ENCODE assay signal across 21 cellular contexts in genomic region chr9:75230469-75230868, GRCh38.
A peak's percentile ranks its signal among the peaks of the same experiment; 100 is the strongest.
DNase-seq lines count a peak whose midpoint lies in the region; ATAC-seq and TF ChIP-seq lines count a peak whose summit lies in the region.
"Had no signal": no experiment of that assay in that cellular context is flagged by ENCODE, and none has a peak within 500 bp of the region (broad histone marks: within the 10 kb centered on the region; RNA-seq: fewer than 3 reads in every experiment).

No MANE protein-coding gene starts in this region.

- no peaks in the 10 kb centered on the region for H3K79me2 ChIP-seq in hepatocyte
- H3K79me2 ChIP-seq in GM23248 (ENCODE audit: insufficient read depth) = no peaks in the 10 kb centered on the region

- H3K36me3 ChIP-seq in body of pancreas (replicated peaks in 1 of 2; ENCODE audit: insufficient read depth in 1 of 2, low read depth in 2 of 2) = no peaks in the 10 kb centered on the region
- no peaks in the 10 kb centered on the region for H3K36me3 ChIP-seq in hepatocyte (replicated peaks; ENCODE audit: insufficient read depth, low read depth)
- H3K36me3 ChIP-seq in sigmoid colon = no peaks in the 10 kb centered on the region
- H3K36me3 ChIP-seq in heart left ventricle = no peaks in the 10 kb centered on the region
- H3K36me3 ChIP-seq in GM23248 (ENCODE audit: low read depth) = no peaks in the 10 kb centered on the region

- no peaks in the 10 kb centered on the region for H4K20me1 ChIP-seq in hepatocyte (ENCODE audit: insufficient read depth, poor library complexity, severe bottlenecking)
- H4K20me1 ChIP-seq in GM23248 (ENCODE audit: insufficient read depth) = no peaks in the 10 kb centered on the region

- no peak overlapping the region for H2AFZ ChIP-seq in hepatocyte
- H2AFZ ChIP-seq in GM23248 = no peak overlapping the region

- intact Hi-C loops in body of pancreas (cut with DNase I) = loop anchor here (10.0 kb wide), 1 partner anchor 64 kb away; no protein-coding TSS in a partner anchor
- intact Hi-C loops in sigmoid colon (cut with DNase I) = no loop called here
- intact Hi-C loops in heart left ventricle (cut with DNase I) = no loop called here
- intact Hi-C loops in head of caudate nucleus (cut with DNase I) = no loop called here

- no peak overlapping the region for H3K9ac ChIP-seq in GM23248
- H3K9ac ChIP-seq: SK-N-SH had no signal

- H3K4me3 ChIP-seq in body of pancreas (no peak overlapping the region), hepatocyte (no peak overlapping the region), sigmoid colon (no peak overlapping the region), heart left ventricle (no peak overlapping the region), GM23248 (no peak overlapping the region)
- H3K4me3 ChIP-seq: skin epidermis, testis had no signal

- TF ChIP-seq POLR2A in body of pancreas (IDR thresholded peaks at IDR 0.05) (no peak), sigmoid colon (IDR thresholded peaks at IDR 0.05) (no peak), heart left ventricle (IDR thresholded peaks at IDR 0.05) (no peak)

- H3F3A ChIP-seq in GM23248 (ENCODE audit: insufficient read depth) = no peaks in the 10 kb centered on the region

- H3K27me3 ChIP-seq in body of pancreas = no peaks in the 10 kb centered on the region
- H3K27me3 ChIP-seq in hepatocyte = no peaks in the 10 kb centered on the region
- no peaks in the 10 kb centered on the region for H3K27me3 ChIP-seq in sigmoid colon
- no peaks in the 10 kb centered on the region for H3K27me3 ChIP-seq in heart left ventricle
- H3K27me3 ChIP-seq in GM23248 (replicated peaks; ENCODE audit: insufficient read depth) = no peaks in the 10 kb centered on the region
- H3K27me3 ChIP-seq: testis had no signal

- H3K9me3 ChIP-seq in body of pancreas (peaks cover 0 to 7% (median 0%) of the 10 kb centered on the region in 3 donors), hepatocyte (ENCODE audit: low read depth) (no peaks in the 10 kb centered on the region), sigmoid colon (peaks cover 0 to 7% (median 0%) of the 10 kb centered on the region in 4 donors), heart left ventricle (peaks cover 0 to 15% (median 0%) of the 10 kb centered on the region in 12 donors), GM23248 (ENCODE audit: low read depth) (no peaks in the 10 kb centered on the region)
- H3K9me3 ChIP-seq: SK-N-SH, testis had no signal

- H3K4me2 ChIP-seq in hepatocyte (no peak overlapping the region), GM23248 (ENCODE audit: unreplicated experiment) (no peak overlapping the region)
- H3K4me2 ChIP-seq: SK-N-SH had no signal

- TF ChIP-seq CTCF in C4-2B (conservative IDR thresholded peaks at IDR 0.05) (no peak), body of pancreas (IDR thresholded peaks at IDR 0.05) (no peak), hepatocyte (IDR thresholded peaks at IDR 0.05; ENCODE audit: poor library complexity) (no peak), sigmoid colon (IDR thresholded peaks at IDR 0.05) (no peak), heart left ventricle (IDR thresholded peaks at IDR 0.05) (no peak)

- 24% methylated on average over 3 of the region's 3 CpGs for WGBS in body of pancreas, 2 donors
- 69% methylated on average over 3 of the region's 3 CpGs for WGBS in hepatocyte (ENCODE audit: low lambda C conversion rate, missing lambda C conversion rate)
- WGBS in sigmoid colon, 2 donors = 32 to 79% methylated on average over 3 of the region's 3 CpGs
- WGBS in heart left ventricle, 4 donors = 69 to 86% (median 84%) methylated on average over 3 of the region's 3 CpGs
- WGBS in GM23248 (ENCODE audit: low coverage in 1 of 2, low lambda C conversion rate in 2 of 2, missing lambda C conversion rate in 2 of 2), 2 experiments = 42 to 47% methylated on average over 3 of the region's 3 CpGs

- ATAC-seq in body of pancreas = no peak
- ATAC-seq in heart left ventricle = no peak
- ATAC-seq: activated naive CD8-positive, alpha-beta T cell treated with anti-CD3 and anti-CD28 coated beads, Interleukin-2, amount 50 U/mL, for 24 hours; CD8-positive, alpha-beta T cell had no signal

- H3K27ac ChIP-seq in C4-2B = peak overlapping the region; percentile 65; the same call in 1 of the 2 replicates
- H3K27ac ChIP-seq in body of pancreas = peak overlapping the region; percentile 61 to 89 (median 72)
- peak overlapping the region; percentile 75 for H3K27ac ChIP-seq in hepatocyte
- H3K27ac ChIP-seq in sigmoid colon = peak overlapping the region in 3 of 4 donors; percentile 38 to 72 (median 39)
- no peak overlapping the region for H3K27ac ChIP-seq in heart left ventricle
- H3K27ac ChIP-seq in GM23248 = no peak overlapping the region
- H3K27ac ChIP-seq: skin epidermis had no signal

- H3K4me1 ChIP-seq in body of pancreas = peaks cover 26% of the 10 kb centered on the region
- peaks cover 12% of the 10 kb centered on the region for H3K4me1 ChIP-seq in hepatocyte (ENCODE audit: insufficient read depth)
- H3K4me1 ChIP-seq in sigmoid colon = peaks cover 0 to 38% (median 20%) of the 10 kb centered on the region in 4 donors
- H3K4me1 ChIP-seq in heart left ventricle = no peaks in the 10 kb centered on the region
- H3K4me1 ChIP-seq in GM23248 (ENCODE audit: insufficient read depth) = no peaks in the 10 kb centered on the region

- no peak for DNase-seq in body of pancreas
- DNase-seq in hepatocyte (ENCODE audit: low spot score) = no peak
- no peak for DNase-seq in sigmoid colon
- DNase-seq in activated CD4-positive, alpha-beta T cell treated with anti-CD3 and anti-CD28 coated beads for 4 hours = no peak
- DNase-seq in heart left ventricle = no peak
- no peak for DNase-seq in GM23248
- no peak for DNase-seq in head of caudate nucleus
- DNase-seq: activated B cell treated with CpG ODN at 0.5 μM for 24 hours; activated naive CD4-positive, alpha-beta T cell; activated naive CD8-positive, alpha-beta T cell treated with anti-CD3 and anti-CD28 coated beads, Interleukin-2, amount 50 U/mL, for 24 hours; activated T-cell treated with anti-CD3 and anti-CD28 coated beads, Interleukin-2, amount 50 U/mL, for 24 hours; CD8-positive, alpha-beta T cell; central memory CD4-positive, alpha-beta T cell; hippocampal formation; IMR-90; NCI-H524 treated with DMSO at 0.1 percent for 48 hours; SK-N-SH; stimulated activated naive CD4-positive, alpha-beta T cell had no signal

- in situ Hi-C loops in GM23248 (cut with MboI) = no loop called here

- TF ChIP-seq EP300 in sigmoid colon (IDR thresholded peaks at IDR 0.05) = no peak

- H3K9me2 ChIP-seq in hepatocyte (replicated peaks; ENCODE audit: insufficient read depth) (no peaks in the 10 kb centered on the region), GM23248 (ENCODE audit: insufficient read depth) (no peaks in the 10 kb centered on the region)
- H3K9me2 ChIP-seq: SK-N-SH had no signal

Comparison
In these comparisons a context has a peak if more than half of its experiments do, and no peak if none do; other contexts are left out.
1. H3K27ac ChIP-seq: peak in C4-2B (single experiment), body of pancreas (4 of 4), hepatocyte (single experiment) and sigmoid colon (3 of 4); none in heart left ventricle (0 of 12) and GM23248 (single experiment).